10 cellular contexts compared by ENCODE assay signal in the genomic region with DNA sequence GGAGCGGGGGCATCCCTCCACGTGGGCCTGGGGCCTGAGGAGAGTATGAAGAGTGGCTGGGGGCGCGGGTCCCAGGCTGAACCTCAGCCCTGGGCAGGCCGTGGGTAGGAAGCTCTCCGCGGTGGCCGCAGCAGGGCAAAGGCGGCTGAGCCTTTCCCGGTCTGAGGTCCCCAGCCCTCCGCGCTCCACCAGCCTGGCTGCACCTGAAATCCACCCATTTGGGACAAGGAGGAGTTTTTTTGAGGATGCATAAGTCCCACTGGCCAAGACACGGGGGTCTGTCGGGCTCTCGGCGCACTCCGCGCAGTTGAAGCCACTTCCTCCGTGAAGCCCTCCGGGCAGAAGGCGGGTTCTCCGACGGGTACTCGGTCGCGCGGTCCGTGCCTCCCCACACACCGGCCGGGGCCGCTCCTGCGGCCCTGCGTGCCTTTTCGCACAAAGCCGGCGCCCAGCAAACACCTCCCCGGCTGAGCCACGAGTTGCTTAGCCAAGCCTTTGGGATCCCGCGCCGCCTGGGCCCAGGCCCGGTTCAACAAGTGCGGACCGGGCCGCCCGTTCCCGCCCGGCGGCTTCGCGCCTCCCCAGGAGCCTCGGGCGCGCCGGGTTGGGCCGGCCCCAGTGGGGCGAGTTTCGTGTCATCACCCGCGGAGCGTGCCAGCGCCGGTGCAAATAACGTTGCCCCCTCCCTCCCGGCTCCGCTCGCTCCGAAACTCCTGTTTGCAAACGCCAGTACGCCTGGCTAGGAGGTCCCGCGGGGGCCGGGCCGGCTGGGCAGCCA. TPM values are rescaled to one million over a fixed set of nuclear protein-coding genes. Genes with fewer than 3 reads are reported as not detected.
DNase-seq lines count a peak whose midpoint lies in the region; ATAC-seq lines count a peak whose summit lies in the region.
"Had no signal": no experiment of that assay in that cellular context is flagged by ENCODE, and none has a peak within 500 bp of the region (broad histone marks: within the 10 kb centered on the region; RNA-seq: fewer than 3 reads in every experiment).

No MANE protein-coding gene starts in this region.

- CTCF ChIA-PET in activated CD4-positive, alpha-beta T cell treated with anti-CD3 and anti-CD28 coated beads for 36 hours (lab: Charles Lee): interaction anchor here (1.6 kb wide), 1 partner anchor 32 kb away, joined by 8 read pairs; no protein-coding TSS in a partner anchor

- peak overlapping the region in 15 of 21 experiments; percentile 13 to 78 (median 39) for H3K27ac ChIP-seq in skin epidermis

- H3K4me3 ChIP-seq in iPS-18c (ENCODE audit: insufficient read depth, low read depth, low read length) (peak overlapping the region; percentile 46), skin epidermis (peak overlapping the region in 6 of 7 experiments; percentile 34 to 61 (median 42))

- H3K27me3 Mint-ChIP-seq in activated CD4-positive, alpha-beta T cell treated with anti-CD3 and anti-CD28 coated beads for 36 hours: peaks cover 41% of the 10 kb centered on the region
- peaks cover 45% of the 10 kb centered on the region for H3K27me3 Mint-ChIP-seq in activated T-cell treated with anti-CD3 and anti-CD28 coated beads, Interleukin-2, amount 50 U/mL, for 4 hours (ENCODE audit: low read depth)

- no peak overlapping the region for H3K27ac Mint-ChIP-seq in activated CD4-positive, alpha-beta T cell treated with anti-CD3 and anti-CD28 coated beads for 36 hours

- H3K9me3 ChIP-seq in iPS-18c (ENCODE audit: control insufficient read depth, insufficient read depth, low read length): no peaks in the 10 kb centered on the region

- intact Hi-C loops in activated CD4-positive, alpha-beta T cell treated with anti-CD3 and anti-CD28 coated beads for 36 hours (cut with DNase I, micrococcal nuclease): no loop called here

- peaks cover 20% of the 10 kb centered on the region for H3K4me1 Mint-ChIP-seq in activated CD4-positive, alpha-beta T cell treated with anti-CD3 and anti-CD28 coated beads for 36 hours
- H3K4me1 Mint-ChIP-seq in activated T-cell treated with anti-CD3 and anti-CD28 coated beads, Interleukin-2, amount 50 U/mL, for 4 hours (ENCODE audit: low read depth): peaks cover 24% of the 10 kb centered on the region

- H3K4me3 Mint-ChIP-seq in activated CD4-positive, alpha-beta T cell treated with anti-CD3 and anti-CD28 coated beads for 36 hours: no peak overlapping the region
- H3K4me3 Mint-ChIP-seq in activated T-cell treated with anti-CD3 and anti-CD28 coated beads, Interleukin-2, amount 50 U/mL, for 4 hours: peak overlapping the region; percentile 51

- POLR2A ChIA-PET in activated CD4-positive, alpha-beta T cell treated with anti-CD3 and anti-CD28 coated beads for 36 hours (lab: Charles Lee): no interaction called here

- ATAC-seq in activated CD4-positive, alpha-beta T cell treated with anti-CD3 and anti-CD28 coated beads for 36 hours: peak; percentile 24
- peak; percentile 30 to 38 for ATAC-seq in activated T-cell treated with anti-CD3 and anti-CD28 coated beads, Interleukin-2, amount 50 U/mL, for 4 hours
- ATAC-seq in HG02973 (IDR thresholded peaks at IDR 0.05; ENCODE audit: unreplicated experiment): no peak
- ATAC-seq: sciatic nerve had no signal

- H3K36me3 Mint-ChIP-seq in activated CD4-positive, alpha-beta T cell treated with anti-CD3 and anti-CD28 coated beads for 36 hours (ENCODE audit: low read depth): no peaks in the 10 kb centered on the region
- H3K36me3 Mint-ChIP-seq in activated T-cell treated with anti-CD3 and anti-CD28 coated beads, Interleukin-2, amount 50 U/mL, for 4 hours (ENCODE audit: insufficient read depth): no peaks in the 10 kb centered on the region

- peak; percentile 39 for DNase-seq in activated CD4-positive, alpha-beta T cell treated with anti-CD3 and anti-CD28 coated beads for 36 hours
- no peak for DNase-seq in activated CD4-positive, alpha-beta T cell treated with anti-CD3 and anti-CD28 coated beads for 1 hour
- DNase-seq in activated T-cell treated with anti-CD3 and anti-CD28 coated beads, Interleukin-2, amount 50 U/mL, for 4 hours: no peak
- DNase-seq in amniotic stem cell (lab: John Stamatoyannopoulos, UW): no peak
- DNase-seq in cerebellum (ENCODE audit: low spot score): no peak
- DNase-seq: ACHN had no signal

- H3K9me3 Mint-ChIP-seq in activated CD4-positive, alpha-beta T cell treated with anti-CD3 and anti-CD28 coated beads for 36 hours (ENCODE audit: low read depth): no peaks in the 10 kb centered on the region
- no peaks in the 10 kb centered on the region for H3K9me3 Mint-ChIP-seq in activated T-cell treated with anti-CD3 and anti-CD28 coated beads, Interleukin-2, amount 50 U/mL, for 4 hours

RNA-seq across cellular contexts. Expression of a gene that starts 0.7 kb away (rescaled TPM):
- under 1 TPM; 0.09 to 0.19 TPM for total RNA-seq in activated CD4-positive, alpha-beta T cell treated with anti-CD3 and anti-CD28 coated beads for 36 hours
- total RNA-seq in activated T-cell treated with anti-CD3 and anti-CD28 coated beads, Interleukin-2, amount 50 U/mL, for 4 hours: under 1 TPM in 2 of 3 donors, not detected in 1; 0.05 TPM
- total RNA-seq in cerebellum: 0.73 TPM
- total RNA-seq: sciatic nerve had no signal

RNA-seq across cellular contexts. Expression of a gene that starts 5.4 kb away (rescaled TPM):
- 10 to 100 TPM; 11.7 to 14.4 TPM for total RNA-seq in activated CD4-positive, alpha-beta T cell treated with anti-CD3 and anti-CD28 coated beads for 36 hours
- 10 to 100 TPM; 17.3 to 19.4 (median 17.4) TPM for total RNA-seq in activated T-cell treated with anti-CD3 and anti-CD28 coated beads, Interleukin-2, amount 50 U/mL, for 4 hours
- total RNA-seq in cerebellum: 5.7 TPM

RNA-seq across cellular contexts. Expression of a gene that starts 47.6 kb away (rescaled TPM):
- 1 to 10 TPM; 2.9 to 3.0 TPM for total RNA-seq in activated CD4-positive, alpha-beta T cell treated with anti-CD3 and anti-CD28 coated beads for 36 hours
- total RNA-seq in activated T-cell treated with anti-CD3 and anti-CD28 coated beads, Interleukin-2, amount 50 U/mL, for 4 hours: 1 to 10 TPM in 1 of 3 donors, under 1 TPM in 2; 0.52 to 1.4 (median 0.56) TPM
- total RNA-seq in cerebellum: 4.9 TPM
